Comparison of ENCODE assay signal across 8 cellular contexts in genomic region chr19:53868091-53868891, GRCh38. TPM values are rescaled to one million over a fixed set of nuclear protein-coding genes. Genes with fewer than 3 reads are reported as not detected.
DNase-seq lines count a peak whose midpoint lies in the region; ATAC-seq and TF ChIP-seq lines count a peak whose summit lies in the region.

No MANE protein-coding gene starts in this region.

- H3K4me1 ChIP-seq in BLaER1 (peaks cover 58% of the 10 kb centered on the region), HUES64 (ENCODE audit: insufficient read depth, low read length) (peaks cover 10% of the 10 kb centered on the region), fibroblast of lung (ENCODE audit: control insufficient read depth, extremely low read depth, insufficient read depth, low read length) (peaks cover 7% of the 10 kb centered on the region), vagina (peaks cover 65% of the 10 kb centered on the region)

- peaks cover 23% of the 10 kb centered on the region for H3K79me2 ChIP-seq in fibroblast of lung (ENCODE audit: control insufficient read depth, insufficient read depth, low read length)

- H3K9me3 Mint-ChIP-seq in activated T-cell treated with anti-CD3 and anti-CD28 coated beads, Interleukin-2, amount 50 U/mL, for 24 hours: no peaks in the 10 kb centered on the region
- H3K9me3 Mint-ChIP-seq in naive thymus-derived CD8-positive, alpha-beta T cell: peaks cover 0 to 3% (median 0%) of the 10 kb centered on the region in 9 donors

- H2AFZ ChIP-seq in fibroblast of lung (ENCODE audit: low read length): no peak overlapping the region

- intact Hi-C loops in vagina (cut with DNase I): no loop called here

- H4K20me1 ChIP-seq in BLaER1: peaks cover 36% of the 10 kb centered on the region
- no peaks in the 10 kb centered on the region for H4K20me1 ChIP-seq in fibroblast of lung (ENCODE audit: control insufficient read depth, extremely low read depth, insufficient read depth, low read length)

- peak; percentile 60 for DNase-seq in activated T-cell treated with anti-CD3 and anti-CD28 coated beads, Interleukin-2, amount 50 U/mL, for 24 hours
- DNase-seq in fibroblast of lung (ENCODE audit: low read depth in 2 of 2): peak; percentile 52 to 58
- peak in 9 of 10 donors; percentile 37 to 79 (median 60) for DNase-seq in naive thymus-derived CD8-positive, alpha-beta T cell
- peak in 1 of 2 donors; percentile 90 for DNase-seq in vagina (ENCODE audit: extremely low spot score in 2 of 2)
- no peak for DNase-seq in cerebellum (ENCODE audit: low spot score)
- no peak for DNase-seq in COR-L47 (lab: John Stamatoyannopoulos, UW)

- H3K27ac Mint-ChIP-seq in activated T-cell treated with anti-CD3 and anti-CD28 coated beads, Interleukin-2, amount 50 U/mL, for 24 hours: peak overlapping the region; percentile 87
- H3K27ac Mint-ChIP-seq in naive thymus-derived CD8-positive, alpha-beta T cell: peak overlapping the region; percentile 91 to 100 (median 100)

- no peaks in the 10 kb centered on the region for H3K27me3 Mint-ChIP-seq in activated T-cell treated with anti-CD3 and anti-CD28 coated beads, Interleukin-2, amount 50 U/mL, for 24 hours
- H3K27me3 Mint-ChIP-seq in naive thymus-derived CD8-positive, alpha-beta T cell: peaks cover 0 to under 1% (median 0%) of the 10 kb centered on the region in 5 donors

- peak overlapping the region; percentile 88 for H3K9ac ChIP-seq in BLaER1
- H3K9ac ChIP-seq in HUES64 (ENCODE audit: low read depth, low read length): peak overlapping the region; percentile 98
- peak overlapping the region; percentile 99 for H3K9ac ChIP-seq in fibroblast of lung (ENCODE audit: insufficient read depth, low read length)

- no peak for TF ChIP-seq CTCF in fibroblast of lung (conservative IDR thresholded peaks at IDR 0.05 in 1 of 2, IDR thresholded peaks at IDR 0.05 in 1 of 2; ENCODE audit: low read depth in 1 of 2, low read length in 2 of 2)
- no peak for TF ChIP-seq CTCF in vagina (IDR thresholded peaks at IDR 0.05)

- H3K9me3 ChIP-seq in BLaER1: no peaks in the 10 kb centered on the region
- H3K9me3 ChIP-seq in HUES64 (ENCODE audit: insufficient read depth, low read depth, low read length): no peaks in the 10 kb centered on the region
- H3K9me3 ChIP-seq in fibroblast of lung (ENCODE audit: control insufficient read depth, insufficient read depth, low read depth, low read length): no peaks in the 10 kb centered on the region
- no peaks in the 10 kb centered on the region for H3K9me3 ChIP-seq in vagina

- H3K27me3 ChIP-seq in BLaER1 (no peaks in the 10 kb centered on the region), HUES64 (ENCODE audit: insufficient read depth, low read length) (no peaks in the 10 kb centered on the region), fibroblast of lung (ENCODE audit: control insufficient read depth, insufficient read depth, low read length) (no peaks in the 10 kb centered on the region), vagina (no peaks in the 10 kb centered on the region)

- peak overlapping the region; percentile 88 for H3K27ac ChIP-seq in BLaER1
- peak overlapping the region; percentile 98 for H3K27ac ChIP-seq in HUES64 (ENCODE audit: low read depth, low read length)
- peak overlapping the region; percentile 99 for H3K27ac ChIP-seq in fibroblast of lung (ENCODE audit: insufficient read depth, low read length)
- peak overlapping the region; percentile 95 for H3K27ac ChIP-seq in vagina

- ATAC-seq in naive thymus-derived CD8-positive, alpha-beta T cell: peak in 1 of 2 donors; percentile 2

- peaks cover 18% of the 10 kb centered on the region for H3K36me3 Mint-ChIP-seq in activated T-cell treated with anti-CD3 and anti-CD28 coated beads, Interleukin-2, amount 50 U/mL, for 24 hours (ENCODE audit: low read depth)
- H3K36me3 Mint-ChIP-seq in naive thymus-derived CD8-positive, alpha-beta T cell: peaks cover 0 to 15% (median 2%) of the 10 kb centered on the region in 3 donors

- H3K4me3 Mint-ChIP-seq in activated T-cell treated with anti-CD3 and anti-CD28 coated beads, Interleukin-2, amount 50 U/mL, for 24 hours: peak overlapping the region; percentile 89
- H3K4me3 Mint-ChIP-seq in naive thymus-derived CD8-positive, alpha-beta T cell: peak overlapping the region; percentile 90 to 99 (median 96)

- H3K4me3 ChIP-seq in BLaER1 (peak overlapping the region; percentile 83), HUES64 (ENCODE audit: low read length) (peak overlapping the region; percentile 95), fibroblast of lung (replicated peaks in 1 of 4; ENCODE audit: control extremely low read depth in 1 of 4, insufficient read depth in 1 of 4, low read depth in 3 of 4, low read length in 4 of 4) (peak overlapping the region; percentile 93 to 99 (median 96)), vagina (peak overlapping the region; percentile 66 to 96)

- peak overlapping the region; percentile 91 for H3K4me2 ChIP-seq in BLaER1
- H3K4me2 ChIP-seq in fibroblast of lung (ENCODE audit: extremely low read depth, insufficient read depth, low read length): peak overlapping the region; percentile 86

- peaks cover 45% of the 10 kb centered on the region for H3K4me1 Mint-ChIP-seq in activated T-cell treated with anti-CD3 and anti-CD28 coated beads, Interleukin-2, amount 50 U/mL, for 24 hours (ENCODE audit: low read depth)
- peaks cover 21 to 64% (median 51%) of the 10 kb centered on the region in 4 donors for H3K4me1 Mint-ChIP-seq in naive thymus-derived CD8-positive, alpha-beta T cell

- TF ChIP-seq POLR2A in vagina (IDR thresholded peaks at IDR 0.05): no peak

- POLR2A ChIA-PET in naive thymus-derived CD8-positive, alpha-beta T cell (lab: Charles Lee): interaction anchor here (0.6 to 4.3 kb wide), 10 partner anchors 9 to 1608 kb away, joined by 3 to 57 read pairs (median 3); partner anchors contain the start of genes CNOT3, LENG1, MBOAT7 and PRKCG

- H3K36me3 ChIP-seq in BLaER1 (peaks cover 15% of the 10 kb centered on the region), HUES64 (ENCODE audit: insufficient read depth, low read length) (peaks cover 18% of the 10 kb centered on the region), fibroblast of lung (ENCODE audit: control insufficient read depth, insufficient read depth, low read length) (peaks cover 6% of the 10 kb centered on the region), vagina (peaks cover 0 to 1% of the 10 kb centered on the region in 2 donors)

- 1% methylated on average over 32 of the region's 37 CpGs for WGBS in HUES64

RNA-seq across cellular contexts. Expression of gene MYADM, which starts 0.6 kb away (rescaled TPM):
- 40.2 TPM for polyA plus RNA-seq in HUES64 (2013, experiment 1 of 2)
- polyA plus RNA-seq in HUES64 (2013, experiment 2 of 2): 49.6 TPM
- total RNA-seq in fibroblast of lung (3.1 and 9.1 TPM in 2 replicates), vagina (68.3 TPM), cerebellum (4.7 TPM)
- 46.0 and 51.5 TPM in 2 replicates for polyA plus RNA-seq in fibroblast of lung
- polyA plus RNA-seq in fibroblast of lung (2012): 138 and 198 TPM in 2 replicates
- 301 and 407 TPM in 2 replicates for polyA minus RNA-seq in fibroblast of lung (ENCODE audit: low replicate concordance)
- 10 to 100 TPM; 35.0 to 36.5 TPM for total RNA-seq in naive thymus-derived CD8-positive, alpha-beta T cell
- polyA plus RNA-seq in naive thymus-derived CD8-positive, alpha-beta T cell: 10 to 100 TPM; 33.9 to 42.0 (median 40.3) TPM

RNA-seq across cellular contexts. Expression of gene PRKCG, which starts 13.7 kb away (rescaled TPM):
- polyA plus RNA-seq in HUES64 (2013, experiment 1 of 2): 3.2 TPM
- 4.6 TPM for polyA plus RNA-seq in HUES64 (2013, experiment 2 of 2)
- total RNA-seq in fibroblast of lung: not detected in 2 replicates
- not detected in 2 replicates for polyA plus RNA-seq in fibroblast of lung
- not detected in 2 replicates for polyA plus RNA-seq in fibroblast of lung (2012)
- polyA minus RNA-seq in fibroblast of lung (ENCODE audit: low replicate concordance): 0.11 TPM in 1 of 2 replicates, not detected in the other
- total RNA-seq in naive thymus-derived CD8-positive, alpha-beta T cell: not detected
- polyA plus RNA-seq in naive thymus-derived CD8-positive, alpha-beta T cell: not detected
- not detected for total RNA-seq in vagina
- total RNA-seq in cerebellum: 1.7 TPM

RNA-seq across cellular contexts. Expression of gene CACNG7, which starts 40.8 kb away (rescaled TPM):
- 19.4 TPM for polyA plus RNA-seq in HUES64 (2013, experiment 1 of 2)
- polyA plus RNA-seq in HUES64 (2013, experiment 2 of 2): 38.6 TPM
- total RNA-seq in fibroblast of lung (0.17 and 0.26 TPM in 2 replicates), vagina (not detected), cerebellum (14.0 TPM)
- 0.68 and 3.2 TPM in 2 replicates for polyA plus RNA-seq in fibroblast of lung
- polyA plus RNA-seq in fibroblast of lung (2012): 0.56 and 2.8 TPM in 2 replicates
- polyA minus RNA-seq in fibroblast of lung (ENCODE audit: low replicate concordance): 0.27 and 6.6 TPM in 2 replicates
- total RNA-seq in naive thymus-derived CD8-positive, alpha-beta T cell: not detected
- not detected for polyA plus RNA-seq in naive thymus-derived CD8-positive, alpha-beta T cell

RNA-seq across cellular contexts. Expression of gene NLRP12, which starts 44.2 kb away (rescaled TPM):
- polyA plus RNA-seq in HUES64 (2013, experiment 1 of 2): 1.8 TPM
- polyA plus RNA-seq in HUES64 (2013, experiment 2 of 2): 1.9 TPM
- total RNA-seq in fibroblast of lung: under 0.01 TPM in 1 of 2 replicates, not detected in the other
- polyA plus RNA-seq in fibroblast of lung: not detected in 2 replicates
- polyA plus RNA-seq in fibroblast of lung (2012): not detected in 2 replicates
- not detected in 2 replicates for polyA minus RNA-seq in fibroblast of lung (ENCODE audit: low replicate concordance)
- not detected for total RNA-seq in naive thymus-derived CD8-positive, alpha-beta T cell
- polyA plus RNA-seq in naive thymus-derived CD8-positive, alpha-beta T cell: under 1 TPM in 1 of 3 donors, not detected in 2; 0.21 TPM
- total RNA-seq in vagina: 0.49 TPM
- total RNA-seq in cerebellum: 0.27 TPM

Comparison
In these comparisons a context has a peak if more than half of its experiments do, and no peak if none do; other contexts are left out.
1. DNase-seq: peak in activated T-cell treated with anti-CD3 and anti-CD28 coated beads, Interleukin-2, amount 50 U/mL, for 24 hours (single experiment), fibroblast of lung (2 of 2) and naive thymus-derived CD8-positive, alpha-beta T cell (9 of 10); none in cerebellum (single experiment) and COR-L47 (single experiment).
2. RNA of gene CACNG7, which starts 40.8 kb away (total RNA-seq): 14.0 TPM in cerebellum (single experiment); 0.17 to 0.26 TPM in fibroblast of lung, not detected in naive thymus-derived CD8-positive, alpha-beta T cell and not detected in vagina (single experiment); every median in the first group is over 10 times any median in the second.
3. Peak in every context shown above with its lines, with median percentiles within 50 percentile points of each other: H3K27ac ChIP-seq, H3K4me3 ChIP-seq and H3K9ac ChIP-seq.